11 cellular contexts compared by ENCODE assay signal in the genomic region with DNA sequence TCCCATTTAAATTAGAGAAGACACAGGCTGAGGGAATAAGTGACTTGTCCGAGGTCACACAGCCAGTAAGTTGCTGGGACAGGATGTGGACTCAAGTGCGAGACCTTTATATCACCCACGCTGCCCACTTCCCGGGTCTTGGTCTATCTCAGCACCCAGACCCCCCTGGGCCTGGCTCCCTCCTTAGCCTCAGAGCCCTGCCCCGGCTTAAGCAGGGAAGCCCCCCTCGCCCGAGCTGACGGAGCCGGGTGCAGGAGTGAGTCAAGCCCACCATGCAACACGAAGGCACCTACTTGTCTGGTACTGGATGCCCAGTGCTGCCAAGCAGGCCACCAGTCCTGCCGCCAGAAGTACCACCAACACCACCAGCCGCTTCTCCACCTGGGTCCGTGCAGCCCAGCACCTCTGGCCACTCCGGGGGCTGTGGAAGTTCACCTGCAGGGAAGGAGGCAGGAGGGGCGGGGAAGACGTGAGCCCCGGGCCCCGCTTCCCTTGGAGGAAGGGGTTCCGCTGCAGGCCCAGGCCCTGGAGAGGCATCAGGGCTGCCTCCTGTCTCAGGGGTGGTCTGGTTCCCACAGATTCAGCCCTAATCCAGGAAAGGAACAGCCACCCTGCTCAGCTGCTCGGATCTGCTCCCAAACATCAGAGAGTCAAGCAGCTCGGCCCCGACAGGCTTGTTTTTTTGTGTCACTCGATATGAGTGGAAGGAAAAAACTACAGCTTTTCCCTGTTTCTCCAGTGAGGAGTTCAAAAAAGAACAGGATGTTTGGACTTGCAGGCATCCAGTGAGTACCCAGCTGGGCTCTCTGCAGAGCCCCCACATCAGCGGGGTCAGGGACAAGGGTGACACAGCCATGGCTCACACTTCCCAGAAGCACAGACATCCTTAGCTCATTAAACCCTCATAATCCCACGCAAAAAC. TPM values are rescaled to one million over a fixed set of nuclear protein-coding genes. Genes with fewer than 3 reads are reported as not detected.
DNase-seq lines count a peak whose midpoint lies in the region; ATAC-seq and TF ChIP-seq lines count a peak whose summit lies in the region.
"Had no signal": no experiment of that assay in that cellular context is flagged by ENCODE, and none has a peak within 500 bp of the region (broad histone marks: within the 10 kb centered on the region; RNA-seq: fewer than 3 reads in every experiment).

No MANE protein-coding gene starts in this region.

- H3K4me1 ChIP-seq in colonic mucosa: peaks cover 7% of the 10 kb centered on the region
- H3K4me1 ChIP-seq in mucosa of stomach (ENCODE audit: control insufficient read depth, insufficient read depth, low read length): peaks cover 31% of the 10 kb centered on the region
- peaks cover 40 to 54% of the 10 kb centered on the region in 2 donors for H3K4me1 ChIP-seq in thoracic aorta (ENCODE audit: control insufficient read depth in 1 of 2, low read depth in 2 of 2)
- H3K4me1 ChIP-seq in OCI-LY7 (ENCODE audit: insufficient read depth, low read length, poor library complexity, severe bottlenecking): peaks cover 9% of the 10 kb centered on the region

- H3K36me3 ChIP-seq in colonic mucosa (no peaks in the 10 kb centered on the region), mucosa of stomach (ENCODE audit: control insufficient read depth, insufficient read depth, low read length) (no peaks in the 10 kb centered on the region), thoracic aorta (no peaks in the 10 kb centered on the region), OCI-LY7 (ENCODE audit: insufficient read depth, low read length) (no peaks in the 10 kb centered on the region)

- peak; percentile 45 for ATAC-seq in thoracic aorta (ENCODE audit: insufficient number of reproducible peaks, low FRiP score, low read depth)

- H3K9me3 ChIP-seq in colonic mucosa: no peaks in the 10 kb centered on the region
- H3K9me3 ChIP-seq in mucosa of stomach (ENCODE audit: control insufficient read depth, low read length): no peaks in the 10 kb centered on the region
- H3K9me3 ChIP-seq in thoracic aorta: no peaks in the 10 kb centered on the region
- H3K9me3 ChIP-seq in OCI-LY7 (ENCODE audit: low read length): no peaks in the 10 kb centered on the region

- no peak overlapping the region for H3K4me2 ChIP-seq in OCI-LY7 (ENCODE audit: low read length)

- peak overlapping the region; percentile 38 for H3K4me3 Mint-ChIP-seq in activated T-cell treated with anti-CD3 and anti-CD28 coated beads, Interleukin-2, amount 50 U/mL, for 24 hours

- H3K9ac ChIP-seq in colonic mucosa (ENCODE audit: low read depth in 2 of 2, low read length in 2 of 2) (peak overlapping the region; percentile 5 to 35), mucosa of stomach (ENCODE audit: low read length) (peak overlapping the region; percentile 16)

- peaks cover 65% of the 10 kb centered on the region for H3K4me1 Mint-ChIP-seq in activated T-cell treated with anti-CD3 and anti-CD28 coated beads, Interleukin-2, amount 50 U/mL, for 24 hours (ENCODE audit: low read depth)

- no peak for DNase-seq in activated T-cell treated with anti-CD3 and anti-CD28 coated beads, Interleukin-2, amount 50 U/mL, for 24 hours
- DNase-seq in activated T-cell treated with anti-CD3 and anti-CD28 coated beads for 4 hours: no peak
- DNase-seq in colonic mucosa: no peak
- no peak for DNase-seq in thoracic aorta (ENCODE audit: low spot score)
- DNase-seq in OCI-LY7 (ENCODE audit: low spot score): no peak
- no peak for DNase-seq in NCI-H1930 (lab: John Stamatoyannopoulos, UW)
- DNase-seq in stimulated activated CD4-positive, alpha-beta T cell treated with anti-CD3 and anti-CD28 coated beads, Interleukin-2, amount 100 ng/mL, for 24 hours: no peak
- DNase-seq: NCI-H1694; stimulated activated CD4-positive, alpha-beta T cell treated with anti-CD3 and anti-CD28 coated beads, Interleukin-15, amount 100 ng/mL, for 24 hours had no signal

- H3K4me3 ChIP-seq in colonic mucosa (no peak overlapping the region), mucosa of stomach (ENCODE audit: low read length) (no peak overlapping the region), thoracic aorta (peak overlapping the region; percentile 18), OCI-LY7 (ENCODE audit: low read depth, low read length, poor library complexity, severe bottlenecking) (no peak overlapping the region)

- peak overlapping the region; percentile 94 for H3K27ac Mint-ChIP-seq in activated T-cell treated with anti-CD3 and anti-CD28 coated beads, Interleukin-2, amount 50 U/mL, for 24 hours

- no peaks in the 10 kb centered on the region for H3K27me3 Mint-ChIP-seq in activated T-cell treated with anti-CD3 and anti-CD28 coated beads, Interleukin-2, amount 50 U/mL, for 24 hours

- H3K27me3 ChIP-seq in colonic mucosa (no peaks in the 10 kb centered on the region), mucosa of stomach (ENCODE audit: control insufficient read depth, insufficient read depth, low read length) (no peaks in the 10 kb centered on the region), thoracic aorta (replicated peaks; ENCODE audit: insufficient read depth) (no peaks in the 10 kb centered on the region)

- H3K79me2 ChIP-seq in OCI-LY7 (ENCODE audit: insufficient read depth, low read depth, low read length): no peaks in the 10 kb centered on the region

- no peaks in the 10 kb centered on the region for H3K9me2 ChIP-seq in OCI-LY7 (ENCODE audit: insufficient read depth, low read length)

- H3K9me3 Mint-ChIP-seq in activated T-cell treated with anti-CD3 and anti-CD28 coated beads, Interleukin-2, amount 50 U/mL, for 24 hours: no peaks in the 10 kb centered on the region

- intact Hi-C loops in colonic mucosa (cut with DNase I): no loop called here
- intact Hi-C loops in OCI-LY7 (cut with micrococcal nuclease; ENCODE audit: unreplicated experiment): no loop called here

- no peaks in the 10 kb centered on the region for H4K20me1 ChIP-seq in OCI-LY7 (ENCODE audit: insufficient read depth, low read length)

- H3K36me3 Mint-ChIP-seq in activated T-cell treated with anti-CD3 and anti-CD28 coated beads, Interleukin-2, amount 50 U/mL, for 24 hours (ENCODE audit: low read depth): peaks cover 86% of the 10 kb centered on the region

- no peak overlapping the region for H2AFZ ChIP-seq in OCI-LY7 (ENCODE audit: low read length)

- POLR2A ChIA-PET in OCI-LY7 (lab: Charles Lee): no interaction called here

- H3K27ac ChIP-seq in colonic mucosa (peak overlapping the region; percentile 70), thoracic aorta (peak overlapping the region; percentile 87 to 92), OCI-LY7 (ENCODE audit: low read depth, low read length, poor library complexity, severe bottlenecking) (no peak overlapping the region)
- H3K27ac ChIP-seq: epithelial cell of prostate had no signal

- CTCF ChIA-PET in OCI-LY7 (lab: Charles Lee; ENCODE audit: unreplicated experiment): interaction anchor here (0.7 kb wide), 1 partner anchor 9 kb away, joined by 3 read pairs; no protein-coding TSS in a partner anchor

- no TSS peak for BruUV-seq in OCI-LY7 (replicated peaks; lab: Mats Ljungman, UMichigan)

- TF ChIP-seq CTCF in colonic mucosa (IDR thresholded peaks at IDR 0.05): no peak
- no peak for TF ChIP-seq CTCF in thoracic aorta (IDR thresholded peaks at IDR 0.05)
- no peak for TF ChIP-seq CTCF in OCI-LY7 (conservative IDR thresholded peaks at IDR 0.05; ENCODE audit: low read length)

RNA-seq across cellular contexts. Expression of a gene that starts 11.1 kb away (rescaled TPM):
- total RNA-seq in colonic mucosa (100 to 1,000 TPM in 1 of 2 donors, 10 to 100 TPM in 1; 99.0 to 149 TPM), thoracic aorta (100 to 1,000 TPM; 103 to 124 TPM), OCI-LY7 (2022) (25.3 and 32.8 TPM in 2 replicates)
- total RNA-seq in OCI-LY7 (2014; rRNA removed; shearing (Covaris generic)): 13.5 and 20.0 TPM in 2 replicates
